In the genomic region with DNA sequence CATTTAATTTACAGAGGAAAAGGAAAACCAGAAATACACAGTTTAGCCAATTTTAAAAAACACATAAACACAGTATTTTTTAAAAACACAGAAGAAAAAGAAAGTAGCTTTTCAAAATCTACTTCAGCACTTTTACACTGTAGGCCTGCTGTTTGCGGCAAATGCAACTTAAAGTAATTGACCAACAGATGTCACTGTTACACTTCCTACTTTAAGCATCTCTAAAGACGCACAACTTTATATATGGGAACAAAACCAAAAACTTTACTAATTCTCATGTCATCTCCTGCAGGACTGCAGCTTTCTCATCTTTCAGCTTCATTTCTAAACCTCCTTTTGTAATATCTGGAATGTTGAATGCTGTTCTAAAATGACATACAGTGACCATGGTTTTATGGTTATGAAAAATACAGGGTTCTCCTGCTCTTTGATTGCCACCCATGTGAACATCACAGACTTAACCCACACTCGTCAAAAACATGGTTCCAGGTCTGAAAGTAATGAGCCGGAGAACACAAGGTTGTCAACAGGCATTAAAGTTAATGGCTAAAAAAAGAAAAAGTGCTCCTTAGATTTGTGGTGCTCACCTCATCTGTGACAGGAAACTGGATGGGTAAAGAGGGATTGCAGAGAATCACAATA, we compare ENCODE assay signal across 9 cellular contexts.
DNase-seq lines count a peak whose midpoint lies in the region; ATAC-seq, FAIRE-seq and TF ChIP-seq lines count a peak whose summit lies in the region.
"Had no signal": no experiment of that assay in that cellular context is flagged by ENCODE, and none has a peak within 500 bp of the region (broad histone marks: within the 10 kb centered on the region; RNA-seq: fewer than 3 reads in every experiment).

No MANE protein-coding gene starts in this region.

- CTCF ChIA-PET in BJ (lab: Yijun Ruan, JAX), result interaction anchor here (0.5 to 14.0 kb wide), 24 partner anchors 9 to 614 kb away, joined by 3 to 289 read pairs (median 4); no protein-coding TSS in a partner anchor
- CTCF ChIA-PET in PC-3 (lab: Charles Lee), result interaction anchor here (0.5 to 2.9 kb wide), 13 partner anchors 9 to 206 kb away, joined by 3 to 38 read pairs (median 4); no protein-coding TSS in a partner anchor

- no peaks in the 10 kb centered on the region for H3K36me3 Mint-ChIP-seq in neural crest cell (ENCODE audit: low read depth)
- H3K36me3 Mint-ChIP-seq: memory B cell had no signal

- H3K9ac ChIP-seq in PC-3 (ENCODE audit: low read length) (no peak overlapping the region), endocrine pancreas (ENCODE audit: control insufficient read depth, insufficient read depth, low read length) (no peak overlapping the region)

- H3K9me3 ChIP-seq in PC-3 (ENCODE audit: low read length) (no peaks in the 10 kb centered on the region), endocrine pancreas (ENCODE audit: control insufficient read depth, low read length) (no peaks in the 10 kb centered on the region)

- FAIRE-seq in GM19239 (lab: Jason Lieb, UNC), result peak; percentile 81

- DNase-seq in BJ (ENCODE audit: low read depth) (peak; percentile 30), GM19239 (ENCODE audit: insufficient read length, low spot score) (no peak), PC-3 (peak; percentile 84), neural crest cell (ENCODE audit: low read depth, low spot score) (no peak), T-helper 9 cell (no peak), UCSD-AML1 (lab: John Stamatoyannopoulos, UW; ENCODE audit: unreplicated experiment) (no peak)

- no peaks in the 10 kb centered on the region for H3F3A ChIP-seq in PC-3 (ENCODE audit: low read length, unreplicated experiment)

- BruUV-seq in PC-3 (replicated peaks; lab: Mats Ljungman, UMichigan), result no TSS peak

- H3K27ac Mint-ChIP-seq in neural crest cell (ENCODE audit: unreplicated experiment), result no peak overlapping the region
- H3K27ac Mint-ChIP-seq: memory B cell had no signal

- H3K4me2 ChIP-seq in PC-3 (ENCODE audit: low read length), result peak overlapping the region; percentile 17

- peaks cover 9% of the 10 kb centered on the region for H3K4me1 Mint-ChIP-seq in neural crest cell
- H3K4me1 Mint-ChIP-seq: memory B cell had no signal

- H3K4me1 ChIP-seq in PC-3 (ENCODE audit: insufficient read depth, low read length), result peaks cover 49% of the 10 kb centered on the region
- peaks cover 13% of the 10 kb centered on the region for H3K4me1 ChIP-seq in endocrine pancreas (ENCODE audit: control insufficient read depth, insufficient read depth, low read length)

- H3K4me3 Mint-ChIP-seq in neural crest cell, result no peak overlapping the region
- H3K4me3 Mint-ChIP-seq: memory B cell had no signal

- H3K9me3 Mint-ChIP-seq in neural crest cell, result no peaks in the 10 kb centered on the region
- H3K9me3 Mint-ChIP-seq: memory B cell had no signal

- H4K20me1 ChIP-seq in PC-3 (ENCODE audit: low read length), result no peaks in the 10 kb centered on the region

- no peaks in the 10 kb centered on the region for H3K79me2 ChIP-seq in PC-3 (ENCODE audit: low read length)

- POLR2A ChIA-PET in BJ (lab: Charles Lee), result no interaction called here
- POLR2A ChIA-PET in PC-3 (lab: Charles Lee; ENCODE audit: unreplicated experiment), result no interaction called here

- no peaks in the 10 kb centered on the region for H3K9me2 ChIP-seq in PC-3 (replicated peaks; ENCODE audit: low read length)

- intact Hi-C loops in PC-3 (cut with micrococcal nuclease), result loop anchor here (1.0 to 5.0 kb wide), 4 partner anchors 46 to 616 kb away; no protein-coding TSS in a partner anchor

- H2AFZ ChIP-seq in PC-3 (ENCODE audit: low read length), result 0 out of 2 replicates have a peak overlapping the region, but pooled peaks have one; percentile 2

- H3K4me3 ChIP-seq in BJ (ENCODE audit: low read depth, low read length) (no peak overlapping the region), PC-3 (ENCODE audit: low read length) (no peak overlapping the region), endocrine pancreas (ENCODE audit: control insufficient read depth, insufficient read depth, low read length) (peak overlapping the region; percentile 0)

- H3K27me3 Mint-ChIP-seq in neural crest cell (ENCODE audit: low read depth), result peaks cover 3% of the 10 kb centered on the region

- peak; percentile 83 for ATAC-seq in PC-3
- no peak for ATAC-seq in HG02981 (IDR thresholded peaks at IDR 0.05; ENCODE audit: unreplicated experiment)

- H3K27me3 ChIP-seq in BJ (ENCODE audit: control insufficient read depth, insufficient read depth, low read length), result no peaks in the 10 kb centered on the region
- H3K27me3 ChIP-seq in PC-3 (ENCODE audit: low read length), result no peaks in the 10 kb centered on the region
- no peaks in the 10 kb centered on the region for H3K27me3 ChIP-seq in endocrine pancreas (ENCODE audit: control insufficient read depth, insufficient read depth, low read length)

- no peaks in the 10 kb centered on the region for H3K36me3 ChIP-seq in BJ (ENCODE audit: control insufficient read depth, insufficient read depth, low read length)
- H3K36me3 ChIP-seq in PC-3 (ENCODE audit: low read depth, low read length), result no peaks in the 10 kb centered on the region
- no peaks in the 10 kb centered on the region for H3K36me3 ChIP-seq in endocrine pancreas (ENCODE audit: control insufficient read depth, insufficient read depth, low read length)

- peak; percentile 67 for TF ChIP-seq CTCF in BJ (IDR thresholded peaks at IDR 0.05; ENCODE audit: insufficient read depth, low read depth, low read length)
- TF ChIP-seq CTCF in PC-3 (conservative IDR thresholded peaks at IDR 0.05; ENCODE audit: low read depth, low read length), result peak; percentile 84
- TF ChIP-seq CTCF in neural crest cell (conservative IDR thresholded peaks at IDR 0.05), result peak; percentile 72

- H3K27ac ChIP-seq in PC-3 (ENCODE audit: low read length), result 0 out of 2 replicates have a peak overlapping the region, but pooled peaks have one; percentile 14

Comparison
In these comparisons a context has a peak if more than half of its experiments do, and no peak if none do; other contexts are left out.
1. DNase-seq: peak in BJ (single experiment) and PC-3 (single experiment); none in GM19239 (single experiment), neural crest cell (single experiment), T-helper 9 cell (single experiment) and UCSD-AML1 (single experiment).
2. Peak in every context shown above with its lines, with median percentiles within 50 percentile points of each other: CTCF ChIP-seq.